Comparison of ENCODE assay signal across 15 cellular contexts in genomic region chr4:3226467-3226866, GRCh38. TPM values are rescaled to one million over a fixed set of nuclear protein-coding genes. Genes with fewer than 3 reads are reported as not detected.
DNase-seq lines count a peak whose midpoint lies in the region; ATAC-seq, FAIRE-seq and TF ChIP-seq lines count a peak whose summit lies in the region.
"Had no signal": no experiment of that assay in that cellular context is flagged by ENCODE, and none has a peak within 500 bp of the region (broad histone marks: within the 10 kb centered on the region; RNA-seq: fewer than 3 reads in every experiment).

No MANE protein-coding gene starts in this region.

- FAIRE-seq in pancreas (lab: Jason Lieb, UNC), result no peak
- FAIRE-seq: GM18507 had no signal

- peaks cover 0 to 82% (median 0%) of the 10 kb centered on the region in 3 donors for H3K36me3 ChIP-seq in Peyer's patch
- peaks cover 6 to 78% (median 32%) of the 10 kb centered on the region in 3 donors for H3K36me3 ChIP-seq in pancreas

- 43 to 48% methylated on average over 9 of the region's 9 CpGs for WGBS in pancreas, 2 donors

- H3K4me3 ChIP-seq in Peyer's patch (no peak overlapping the region), pancreas (no peak overlapping the region)

- no peak for TF ChIP-seq POLR2A in Peyer's patch (IDR thresholded peaks at IDR 0.05)

- H3K27ac ChIP-seq in Peyer's patch (peak overlapping the region in 3 of 4 donors; percentile 12 to 65 (median 60)), pancreas (peak overlapping the region in 2 of 4 donors; percentile 8 to 57)

- H3K9me3 ChIP-seq in Peyer's patch, result no peaks in the 10 kb centered on the region
- H3K9me3 ChIP-seq in pancreas, result no peaks in the 10 kb centered on the region

- intact Hi-C loops in left cardiac atrium (cut with DNase I), result no loop called here
- intact Hi-C loops in pancreas (cut with DNase I), result no loop called here

- ATAC-seq in left cardiac atrium (peak; percentile 33 to 45), pancreas (peak; percentile 65 to 77 (median 66)), HG03432 (IDR thresholded peaks at IDR 0.05; ENCODE audit: unreplicated experiment) (no peak), HG02840 (IDR thresholded peaks at IDR 0.05; ENCODE audit: low FRiP score, unreplicated experiment) (no peak)
- ATAC-seq: HCT116; natural killer cell treated with Interleukin-12 subunit alpha and Interleukin-12 subunit beta and Interleukin-15 and Interleukin-18, amount 100 ng/mL, for 72 hours had no signal

- no peak for TF ChIP-seq CTCF in Peyer's patch (IDR thresholded peaks at IDR 0.05)
- no peak for TF ChIP-seq CTCF in pancreas (IDR thresholded peaks at IDR 0.05)

- H3K27me3 ChIP-seq in Peyer's patch (no peaks in the 10 kb centered on the region), pancreas (no peaks in the 10 kb centered on the region)

- no peaks in the 10 kb centered on the region for H3K4me1 ChIP-seq in Peyer's patch
- no peaks in the 10 kb centered on the region for H3K4me1 ChIP-seq in pancreas

- peak; percentile 91 for DNase-seq in CD1c-positive myeloid dendritic cell (ENCODE audit: extremely low spot score)
- DNase-seq in Peyer's patch, result peak in 1 of 3 donors; percentile 44
- DNase-seq in left cardiac atrium, result peak; percentile 7
- DNase-seq in pancreas, result peak in 2 of 6 donors; percentile 51 to 63
- no peak for DNase-seq in NCI-H2081 treated with DMSO at 0.1 percent for 48 hours (lab: John Stamatoyannopoulos, UW)
- no peak for DNase-seq in NCI-H69 (lab: John Stamatoyannopoulos, UW)
- DNase-seq: activated effector memory CD4-positive, alpha-beta T cell treated with anti-CD3 and anti-CD28 coated beads, Interleukin-2, amount 50 U/mL, for 16 hours; AML-193; cerebellar nuclear complex; NCI-H187 had no signal

RNA-seq across cellular contexts. Expression of gene MSANTD1, which starts 22.5 kb away (rescaled TPM):
- total RNA-seq in Peyer's patch (1 to 10 TPM in 3 of 4 donors, under 1 TPM in 1; 0.35 to 2.5 (median 1.5) TPM), left cardiac atrium (under 1 TPM; 0.41 to 0.42 TPM), pancreas (1 to 10 TPM in 2 of 6 donors, under 1 TPM in 4; 0.54 to 1.6 (median 0.88) TPM)
- 1 to 10 TPM; 1.3 to 2.9 TPM for polyA plus RNA-seq in pancreas

Comparison
In these comparisons a context has a peak if more than half of its experiments do, and no peak if none do; other contexts are left out.
1. DNase-seq: peak in CD1c-positive myeloid dendritic cell (single experiment) and left cardiac atrium (single experiment); none in NCI-H2081 treated with DMSO at 0.1 percent for 48 hours (single experiment) and NCI-H69 (single experiment).
2. ATAC-seq: peak in left cardiac atrium (2 of 2) and pancreas (4 of 4); none in HG03432 (single experiment) and HG02840 (single experiment).